8 cellular contexts compared by ENCODE assay signal in genomic region chr18:52694804-52695203, GRCh38.
DNase-seq lines count a peak whose midpoint lies in the region; ATAC-seq and TF ChIP-seq lines count a peak whose summit lies in the region.
"Had no signal": no experiment of that assay in that cellular context is flagged by ENCODE, and none has a peak within 500 bp of the region (broad histone marks: within the 10 kb centered on the region; RNA-seq: fewer than 3 reads in every experiment).

No MANE protein-coding gene starts in this region.

- H3K4me2 ChIP-seq in IMR-90 (ENCODE audit: low read depth, low read length) (no peak overlapping the region), mammary epithelial cell (ENCODE audit: insufficient read depth, low read depth, low read length) (no peak overlapping the region), neural cell (ENCODE audit: low read length) (no peak overlapping the region)

- H2AFZ ChIP-seq in IMR-90 (replicated peaks; ENCODE audit: low read length, poor library complexity) (no peak overlapping the region), mammary epithelial cell (ENCODE audit: low read depth, low read length) (no peak overlapping the region), neural cell (ENCODE audit: low read depth, low read length) (no peak overlapping the region)

- no peak overlapping the region for H4K8ac ChIP-seq in IMR-90 (ENCODE audit: low read depth in 2 of 2, low read length in 2 of 2)

- dilution Hi-C loops in IMR-90 (cut with HindIII; ENCODE audit: low sequenced_read_pairs, unreplicated experiment): no loop called here
- dilution Hi-C loops in mammary epithelial cell (cut with HindIII; ENCODE audit: low sequenced_read_pairs): no loop called here

- no peak overlapping the region for H3K9ac ChIP-seq in IMR-90 (ENCODE audit: low read depth, low read length)
- no peak overlapping the region for H3K9ac ChIP-seq in mammary epithelial cell (ENCODE audit: insufficient read depth, low read length)
- H3K9ac ChIP-seq in neural cell (ENCODE audit: low read length): no peak overlapping the region

- in situ Hi-C loops in G401 (cut with HindIII; ENCODE audit: low sequenced_read_pairs): no loop called here
- in situ Hi-C loops in IMR-90 (cut with MboI; ENCODE audit: low sequenced_read_pairs): loop anchor here (25.0 kb wide), 2 partner anchors 1033 to 1583 kb away; no protein-coding TSS in a partner anchor
- in situ Hi-C loops in mammary epithelial cell (cut with MboI; ENCODE audit: low sequenced_read_pairs in 2 of 2): loop anchor here in 1 of 2 donors (25.0 kb wide), 1 partner anchor 1033 kb away; no protein-coding TSS in a partner anchor

- TF ChIP-seq EP300 in neural cell (conservative IDR thresholded peaks at IDR 0.05; ENCODE audit: poor library complexity, severe bottlenecking) (no peak), ovary (IDR thresholded peaks at IDR 0.05) (no peak)

- no peak overlapping the region for H2AK9ac ChIP-seq in IMR-90 (replicated peaks; ENCODE audit: low read depth, low read length, poor library complexity)

- H3K36me3 ChIP-seq in IMR-90 (ENCODE audit: control insufficient read depth, insufficient read depth, low read length) (no peaks in the 10 kb centered on the region), mammary epithelial cell (ENCODE audit: insufficient read depth, low read length) (no peaks in the 10 kb centered on the region), neural cell (ENCODE audit: insufficient read depth, low read length) (no peaks in the 10 kb centered on the region), ovary (no peaks in the 10 kb centered on the region)

- no peak overlapping the region for H3K56ac ChIP-seq in IMR-90 (ENCODE audit: extremely low read depth, insufficient read depth, low read length)

- H3K9me2 ChIP-seq in neural cell (ENCODE audit: insufficient read depth, low read length): no peaks in the 10 kb centered on the region

- no peak overlapping the region for H2BK5ac ChIP-seq in IMR-90 (ENCODE audit: low read depth, low read length, poor library complexity, severe bottlenecking)

- H3K18ac ChIP-seq in IMR-90 (ENCODE audit: low read depth, low read length): no peak overlapping the region

- H2AK5ac ChIP-seq in IMR-90 (ENCODE audit: low read depth, low read length): no peak overlapping the region

- no peak for TF ChIP-seq POLR2A in IMR-90 (IDR thresholded peaks at IDR 0.05; ENCODE audit: low read depth, low read length)
- TF ChIP-seq POLR2A in ovary (IDR thresholded peaks at IDR 0.05): no peak

- H3K14ac ChIP-seq in IMR-90 (replicated peaks; ENCODE audit: low read depth, low read length): no peak overlapping the region

- no peak overlapping the region for H4K5ac ChIP-seq in IMR-90 (ENCODE audit: low read depth, low read length)

- H3K9me1 ChIP-seq in IMR-90 (ENCODE audit: insufficient read depth, low read length): no peaks in the 10 kb centered on the region

- TF ChIP-seq CTCF in IMR-90 (conservative IDR thresholded peaks at IDR 0.05; ENCODE audit: low read depth, low read length): peak; percentile 38
- peak; percentile 48 to 54 for TF ChIP-seq CTCF in mammary epithelial cell (conservative IDR thresholded peaks at IDR 0.05 in 1 of 2, IDR thresholded peaks at IDR 0.05 in 1 of 2; ENCODE audit: extremely low read depth in 1 of 2, insufficient read depth in 1 of 2, low read depth in 1 of 2, low read length in 2 of 2)
- peak; percentile 57 for TF ChIP-seq CTCF in neural cell (IDR thresholded peaks at IDR 0.05; ENCODE audit: poor library complexity, severe bottlenecking)
- TF ChIP-seq CTCF in ovary (IDR thresholded peaks at IDR 0.05): no peak

- no peak overlapping the region for H3K23ac ChIP-seq in IMR-90 (ENCODE audit: low read depth, low read length)

- no peak overlapping the region for H2BK15ac ChIP-seq in IMR-90 (ENCODE audit: low read depth, low read length)

- no peaks in the 10 kb centered on the region for H3F3A ChIP-seq in neural cell (ENCODE audit: insufficient read depth, low read length, poor library complexity, severe bottlenecking)

- TF ChIP-seq RAD21 in IMR-90 (IDR thresholded peaks at IDR 0.05; ENCODE audit: low read length) (peak; percentile 35; the same call in 1 of the 2 replicates), neural cell (conservative IDR thresholded peaks at IDR 0.05) (peak; percentile 64)

- no peaks in the 10 kb centered on the region for H3K79me1 ChIP-seq in IMR-90 (ENCODE audit: low read depth in 1 of 2, low read length in 2 of 2)

- DNase-seq in G401 (ENCODE audit: low spot score) (peak; percentile 3), IMR-90 (no peak), mammary epithelial cell (no peak), islet precursor cell (no peak), ovary (no peak)

- no peak overlapping the region for H4K91ac ChIP-seq in IMR-90 (ENCODE audit: insufficient read depth, low read depth, low read length)

- intact Hi-C loops in IMR-90 (cut with micrococcal nuclease) (no loop called here), mammary epithelial cell (cut with micrococcal nuclease) (loop anchor here (2.0 kb wide), 1 partner anchor 1026 kb away; no protein-coding TSS in a partner anchor), ovary (cut with DNase I) (no loop called here)

- H3K79me2 ChIP-seq in mammary epithelial cell (ENCODE audit: insufficient read depth, low read length) (no peaks in the 10 kb centered on the region), neural cell (replicated peaks; ENCODE audit: insufficient read depth, low read length) (peaks cover 7% of the 10 kb centered on the region)

- BruUV-seq in IMR-90 (replicated peaks; lab: Mats Ljungman, UMichigan) (no TSS peak), mammary epithelial cell (replicated peaks; lab: Mats Ljungman, UMichigan) (no TSS peak)

- no CpG with 5 or more reads among the region's 1 CpG for WGBS in IMR-90 (ENCODE audit: extremely low coverage in 2 of 2, insufficient read length in 1 of 2), 2 experiments
- WGBS in mammary epithelial cell (ENCODE audit: low coverage, missing lambda C conversion rate): 40% methylated on average over 1 of the region's 1 CpG
- 74 to 85% (median 74%) methylated on average over 1 of the region's 1 CpG for WGBS in ovary, 3 donors

- H2BK20ac ChIP-seq in IMR-90 (ENCODE audit: low read depth, low read length): no peak overlapping the region

- H3K4ac ChIP-seq in IMR-90 (ENCODE audit: low read depth, low read length): no peak overlapping the region

- POLR2A ChIA-PET in IMR-90 (lab: Charles Lee; ENCODE audit: unreplicated experiment): no interaction called here

- no peaks in the 10 kb centered on the region for H3K4me1 ChIP-seq in IMR-90 (ENCODE audit: control insufficient read depth, insufficient read depth, low read length)
- no peaks in the 10 kb centered on the region for H3K4me1 ChIP-seq in mammary epithelial cell (ENCODE audit: insufficient read depth, low read length)
- no peaks in the 10 kb centered on the region for H3K4me1 ChIP-seq in ovary (ENCODE audit: insufficient read depth)

- H3K9me3 ChIP-seq in IMR-90 (ENCODE audit: control insufficient read depth, insufficient read depth, low read length): peaks cover 3% of the 10 kb centered on the region; the same call in 1 of the 2 replicates
- no peaks in the 10 kb centered on the region for H3K9me3 ChIP-seq in mammary epithelial cell (replicated peaks; ENCODE audit: insufficient read depth, low read length)
- H3K9me3 ChIP-seq in neural cell (ENCODE audit: low read length): no peaks in the 10 kb centered on the region
- H3K9me3 ChIP-seq in ovary: no peaks in the 10 kb centered on the region

- H3K27me3 ChIP-seq in IMR-90 (ENCODE audit: control insufficient read depth, insufficient read depth, low read length) (no peaks in the 10 kb centered on the region), mammary epithelial cell (ENCODE audit: insufficient read depth, low read length) (no peaks in the 10 kb centered on the region), neural cell (ENCODE audit: insufficient read depth, low read depth, low read length) (no peaks in the 10 kb centered on the region), ovary (no peaks in the 10 kb centered on the region)

- ATAC-seq in IMR-90 (ENCODE audit: low read depth): peak; percentile 46
- ATAC-seq in HG03175 (IDR thresholded peaks at IDR 0.05; ENCODE audit: unreplicated experiment): no peak

- H4K20me1 ChIP-seq in IMR-90 (ENCODE audit: insufficient read depth, low read length) (no peaks in the 10 kb centered on the region), mammary epithelial cell (ENCODE audit: insufficient read depth, low read length) (no peaks in the 10 kb centered on the region), neural cell (ENCODE audit: insufficient read depth) (no peaks in the 10 kb centered on the region)

- H3K4me3 ChIP-seq in IMR-90 (ENCODE audit: insufficient read depth, low read depth, low read length): no peak overlapping the region
- no peak overlapping the region for H3K4me3 ChIP-seq in mammary epithelial cell (replicated peaks in 1 of 3; ENCODE audit: insufficient read depth in 1 of 3, low read depth in 2 of 3, low read length in 3 of 3)
- no peak overlapping the region for H3K4me3 ChIP-seq in neural cell (ENCODE audit: low read length)
- no peak overlapping the region for H3K4me3 ChIP-seq in ovary
- H3K4me3 ChIP-seq: skin epidermis had no signal

- H2BK120ac ChIP-seq in IMR-90 (ENCODE audit: low read depth, low read length): no peak overlapping the region

- no peak overlapping the region for H3K27ac ChIP-seq in IMR-90 (ENCODE audit: insufficient read depth, low read length)
- no peak overlapping the region for H3K27ac ChIP-seq in mammary epithelial cell (ENCODE audit: insufficient read depth, low read depth, low read length)
- H3K27ac ChIP-seq in neural cell (ENCODE audit: low read length): no peak overlapping the region
- no peak overlapping the region for H3K27ac ChIP-seq in ovary
- H3K27ac ChIP-seq: skin epidermis had no signal

- CTCF ChIA-PET in IMR-90 (lab: Yijun Ruan, JAX) (no interaction called here), mammary epithelial cell (lab: Charles Lee; ENCODE audit: low non-redundant PET) (no interaction called here)

TF ChIP-seq in IMR-90, 13 proteins besides CTCF, POLR2A, EP300 and RAD21 (continues in another document):
- TF ChIP-seq USF2 (IDR thresholded peaks at IDR 0.05; ENCODE audit: low read depth, low read length): no peak

Comparison
In these comparisons a context has a peak if more than half of its experiments do, and no peak if none do; other contexts are left out.
1. CTCF ChIP-seq: peak in IMR-90 (single experiment), mammary epithelial cell (2 of 2) and neural cell (single experiment); none in ovary (0 of 3).